2 cellular contexts compared by ENCODE assay signal in the genomic region with DNA sequence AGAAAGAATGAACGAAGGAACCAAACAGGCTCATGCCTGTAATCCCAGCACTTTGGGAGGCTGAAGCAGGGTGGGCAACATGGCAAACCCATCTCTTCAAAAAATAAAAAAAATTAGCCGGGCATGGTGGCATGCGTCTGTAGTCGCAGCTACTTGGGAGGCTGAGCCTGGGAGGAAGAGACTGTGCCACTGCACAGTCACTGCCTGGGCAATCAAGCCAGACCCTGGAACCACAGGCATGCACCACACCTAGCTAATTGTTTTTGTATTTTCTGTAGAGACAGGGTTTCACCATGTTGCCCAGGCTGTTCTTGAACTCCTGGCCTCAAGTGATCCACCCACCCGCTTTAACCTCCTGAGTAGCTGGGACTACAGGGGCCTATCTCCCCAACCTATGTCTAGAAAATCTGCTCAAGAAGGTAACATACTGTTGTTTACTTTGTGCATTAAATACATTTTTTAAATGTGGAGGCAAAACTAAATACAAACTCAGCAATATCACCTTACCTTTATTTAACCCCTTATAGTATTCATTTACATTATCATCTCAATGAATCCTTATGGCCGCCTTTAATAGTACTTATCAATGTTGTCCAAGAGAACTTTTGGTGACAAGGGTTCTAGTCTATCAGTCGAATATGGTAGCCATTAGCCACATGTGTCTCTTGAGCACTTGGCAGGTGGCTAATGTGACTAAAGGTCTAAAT.
A peak's percentile ranks its signal among the peaks of the same experiment; 100 is the strongest.
TF ChIP-seq lines count a peak whose summit lies in the region.

No MANE protein-coding gene starts in this region.

TF ChIP-seq in IMR-90, 13 proteins besides CTCF, POLR2A, EP300 and RAD21:
- no peak for TF ChIP-seq RCOR1 (IDR thresholded peaks at IDR 0.05; ENCODE audit: insufficient replicate concordance, low read length)
- TF ChIP-seq, protein P1, sequence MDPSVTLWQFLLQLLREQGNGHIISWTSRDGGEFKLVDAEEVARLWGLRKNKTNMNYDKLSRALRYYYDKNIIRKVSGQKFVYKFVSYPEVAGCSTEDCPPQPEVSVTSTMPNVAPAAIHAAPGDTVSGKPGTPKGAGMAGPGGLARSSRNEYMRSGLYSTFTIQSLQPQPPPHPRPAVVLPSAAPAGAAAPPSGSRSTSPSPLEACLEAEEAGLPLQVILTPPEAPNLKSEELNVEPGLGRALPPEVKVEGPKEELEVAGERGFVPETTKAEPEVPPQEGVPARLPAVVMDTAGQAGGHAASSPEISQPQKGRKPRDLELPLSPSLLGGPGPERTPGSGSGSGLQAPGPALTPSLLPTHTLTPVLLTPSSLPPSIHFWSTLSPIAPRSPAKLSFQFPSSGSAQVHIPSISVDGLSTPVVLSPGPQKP (IDR thresholded peaks at IDR 0.05; ENCODE audit: borderline replicate concordance, low read depth, low read length) = no peak
- TF ChIP-seq NFE2L2 (IDR thresholded peaks at IDR 0.05; ENCODE audit: low read depth, low read length) = no peak
- TF ChIP-seq MAZ (IDR thresholded peaks at IDR 0.05; ENCODE audit: borderline replicate concordance, low read depth, low read length) = no peak
- no peak for TF ChIP-seq RFX5 (IDR thresholded peaks at IDR 0.05; ENCODE audit: low read depth, low read length)
- TF ChIP-seq, protein P2, sequence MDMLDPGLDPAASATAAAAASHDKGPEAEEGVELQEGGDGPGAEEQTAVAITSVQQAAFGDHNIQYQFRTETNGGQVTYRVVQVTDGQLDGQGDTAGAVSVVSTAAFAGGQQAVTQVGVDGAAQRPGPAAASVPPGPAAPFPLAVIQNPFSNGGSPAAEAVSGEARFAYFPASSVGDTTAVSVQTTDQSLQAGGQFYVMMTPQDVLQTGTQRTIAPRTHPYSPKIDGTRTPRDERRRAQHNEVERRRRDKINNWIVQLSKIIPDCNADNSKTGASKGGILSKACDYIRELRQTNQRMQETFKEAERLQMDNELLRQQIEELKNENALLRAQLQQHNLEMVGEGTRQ (IDR thresholded peaks at IDR 0.05; ENCODE audit: low read depth, low read length) = no peak
- TF ChIP-seq BHLHE40 (IDR thresholded peaks at IDR 0.05; ENCODE audit: low read depth, low read length) = no peak
- TF ChIP-seq MXI1 (IDR thresholded peaks at IDR 0.05; ENCODE audit: borderline replicate concordance, low read depth, low read length) = no peak
- no peak for TF ChIP-seq MAFK (IDR thresholded peaks at IDR 0.05; ENCODE audit: low read depth, low read length)
- TF ChIP-seq CHD1 (IDR thresholded peaks at IDR 0.05; ENCODE audit: low read depth, low read length) = no peak
- TF ChIP-seq CEBPB (IDR thresholded peaks at IDR 0.05; ENCODE audit: low read depth, low read length) = no peak
- TF ChIP-seq FOS (IDR thresholded peaks at IDR 0.05; ENCODE audit: low read depth, low read length) = no peak
- TF ChIP-seq SMC3 (IDR thresholded peaks at IDR 0.05; ENCODE audit: low read depth, low read length) = no peak

TF ChIP-seq in K562, 482 proteins besides CTCF, POLR2A, EP300 and RAD21 (continues in another document):
- TF ChIP-seq SRSF9 (IDR thresholded peaks at IDR 0.05; ENCODE audit: borderline replicate concordance, low read depth, low read length) (no peak), SRSF3 (IDR thresholded peaks at IDR 0.05; ENCODE audit: insufficient read depth, low read length) (no peak), POLR2AphosphoS2 (IDR thresholded peaks at IDR 0.05; ENCODE audit: low read length) (no peak), PML (IDR thresholded peaks at IDR 0.05; ENCODE audit: low read length) (no peak), KLF1 (tag; IDR thresholded peaks at IDR 0.05) (no peak), GATAD2B (IDR thresholded peaks at IDR 0.05; ENCODE audit: borderline replicate concordance) (no peak), LCOR (CRISPR knock-in tag; IDR thresholded peaks at IDR 0.05) (no peak), BHLHE40 (IDR thresholded peaks at IDR 0.05; ENCODE audit: low read length) (no peak), ZSCAN29 (IDR thresholded peaks at IDR 0.05) (no peak), BRD9 (IDR thresholded peaks at IDR 0.05; ENCODE audit: low read depth, partially characterized antibody) (no peak), RNF2 (IDR thresholded peaks at IDR 0.05) (no peak), NCOR1 (IDR thresholded peaks at IDR 0.05) (no peak), MCM2 (IDR thresholded peaks at IDR 0.05; ENCODE audit: low read depth) (no peak), SRSF1 (IDR thresholded peaks at IDR 0.05; ENCODE audit: low read depth, low read length) (no peak), TEAD1 (CRISPR knock-in tag; IDR thresholded peaks at IDR 0.05) (no peak), FOXM1 (IDR thresholded peaks at IDR 0.05; ENCODE audit: low read depth) (no peak), FOXM1 (CRISPR knock-in tag; IDR thresholded peaks at IDR 0.05; ENCODE audit: low read depth) (no peak), MAFG (tag; conservative IDR thresholded peaks at IDR 0.05) (0 out of 2 replicates have a peak, but pooled peaks have one; percentile 14), TSC22D4 (tag; IDR thresholded peaks at IDR 0.05) (no peak), RBFOX2 (IDR thresholded peaks at IDR 0.05; ENCODE audit: low read depth, low read length) (peak; percentile 39; the same call in 1 of the 2 replicates), XRCC5 (IDR thresholded peaks at IDR 0.05; ENCODE audit: low read depth, low read length) (no peak), POLR2AphosphoS5 (IDR thresholded peaks at IDR 0.05; ENCODE audit: control insufficient read depth, insufficient read depth, low read depth, low read length) (peak; percentile 43; the same call in 1 of the 2 replicates), ZNF124 (CRISPR knock-in tag; IDR thresholded peaks at IDR 0.05) (no peak), C11orf30 (IDR thresholded peaks at IDR 0.05; ENCODE audit: low read depth) (peak; percentile 50; the same call in 1 of the 2 replicates), KDM5B (IDR thresholded peaks at IDR 0.05; ENCODE audit: insufficient replicate concordance, low read depth, low read length) (peak; percentile 12), RBM17 (IDR thresholded peaks at IDR 0.05; ENCODE audit: borderline replicate concordance, low read depth, low read length) (no peak), NFIX (CRISPR knock-in tag; IDR thresholded peaks at IDR 0.05; ENCODE audit: low read depth) (no peak), SUPT5H (IDR thresholded peaks at IDR 0.05) (0 out of 2 replicates have a peak, but pooled peaks have one; percentile 22), CEBPB (tag; IDR thresholded peaks at IDR 0.05) (no peak), ZNF140 (CRISPR knock-in tag; IDR thresholded peaks at IDR 0.05) (no peak), FOSL1 (tag; conservative IDR thresholded peaks at IDR 0.05) (no peak)
- TF ChIP-seq, protein P3, sequence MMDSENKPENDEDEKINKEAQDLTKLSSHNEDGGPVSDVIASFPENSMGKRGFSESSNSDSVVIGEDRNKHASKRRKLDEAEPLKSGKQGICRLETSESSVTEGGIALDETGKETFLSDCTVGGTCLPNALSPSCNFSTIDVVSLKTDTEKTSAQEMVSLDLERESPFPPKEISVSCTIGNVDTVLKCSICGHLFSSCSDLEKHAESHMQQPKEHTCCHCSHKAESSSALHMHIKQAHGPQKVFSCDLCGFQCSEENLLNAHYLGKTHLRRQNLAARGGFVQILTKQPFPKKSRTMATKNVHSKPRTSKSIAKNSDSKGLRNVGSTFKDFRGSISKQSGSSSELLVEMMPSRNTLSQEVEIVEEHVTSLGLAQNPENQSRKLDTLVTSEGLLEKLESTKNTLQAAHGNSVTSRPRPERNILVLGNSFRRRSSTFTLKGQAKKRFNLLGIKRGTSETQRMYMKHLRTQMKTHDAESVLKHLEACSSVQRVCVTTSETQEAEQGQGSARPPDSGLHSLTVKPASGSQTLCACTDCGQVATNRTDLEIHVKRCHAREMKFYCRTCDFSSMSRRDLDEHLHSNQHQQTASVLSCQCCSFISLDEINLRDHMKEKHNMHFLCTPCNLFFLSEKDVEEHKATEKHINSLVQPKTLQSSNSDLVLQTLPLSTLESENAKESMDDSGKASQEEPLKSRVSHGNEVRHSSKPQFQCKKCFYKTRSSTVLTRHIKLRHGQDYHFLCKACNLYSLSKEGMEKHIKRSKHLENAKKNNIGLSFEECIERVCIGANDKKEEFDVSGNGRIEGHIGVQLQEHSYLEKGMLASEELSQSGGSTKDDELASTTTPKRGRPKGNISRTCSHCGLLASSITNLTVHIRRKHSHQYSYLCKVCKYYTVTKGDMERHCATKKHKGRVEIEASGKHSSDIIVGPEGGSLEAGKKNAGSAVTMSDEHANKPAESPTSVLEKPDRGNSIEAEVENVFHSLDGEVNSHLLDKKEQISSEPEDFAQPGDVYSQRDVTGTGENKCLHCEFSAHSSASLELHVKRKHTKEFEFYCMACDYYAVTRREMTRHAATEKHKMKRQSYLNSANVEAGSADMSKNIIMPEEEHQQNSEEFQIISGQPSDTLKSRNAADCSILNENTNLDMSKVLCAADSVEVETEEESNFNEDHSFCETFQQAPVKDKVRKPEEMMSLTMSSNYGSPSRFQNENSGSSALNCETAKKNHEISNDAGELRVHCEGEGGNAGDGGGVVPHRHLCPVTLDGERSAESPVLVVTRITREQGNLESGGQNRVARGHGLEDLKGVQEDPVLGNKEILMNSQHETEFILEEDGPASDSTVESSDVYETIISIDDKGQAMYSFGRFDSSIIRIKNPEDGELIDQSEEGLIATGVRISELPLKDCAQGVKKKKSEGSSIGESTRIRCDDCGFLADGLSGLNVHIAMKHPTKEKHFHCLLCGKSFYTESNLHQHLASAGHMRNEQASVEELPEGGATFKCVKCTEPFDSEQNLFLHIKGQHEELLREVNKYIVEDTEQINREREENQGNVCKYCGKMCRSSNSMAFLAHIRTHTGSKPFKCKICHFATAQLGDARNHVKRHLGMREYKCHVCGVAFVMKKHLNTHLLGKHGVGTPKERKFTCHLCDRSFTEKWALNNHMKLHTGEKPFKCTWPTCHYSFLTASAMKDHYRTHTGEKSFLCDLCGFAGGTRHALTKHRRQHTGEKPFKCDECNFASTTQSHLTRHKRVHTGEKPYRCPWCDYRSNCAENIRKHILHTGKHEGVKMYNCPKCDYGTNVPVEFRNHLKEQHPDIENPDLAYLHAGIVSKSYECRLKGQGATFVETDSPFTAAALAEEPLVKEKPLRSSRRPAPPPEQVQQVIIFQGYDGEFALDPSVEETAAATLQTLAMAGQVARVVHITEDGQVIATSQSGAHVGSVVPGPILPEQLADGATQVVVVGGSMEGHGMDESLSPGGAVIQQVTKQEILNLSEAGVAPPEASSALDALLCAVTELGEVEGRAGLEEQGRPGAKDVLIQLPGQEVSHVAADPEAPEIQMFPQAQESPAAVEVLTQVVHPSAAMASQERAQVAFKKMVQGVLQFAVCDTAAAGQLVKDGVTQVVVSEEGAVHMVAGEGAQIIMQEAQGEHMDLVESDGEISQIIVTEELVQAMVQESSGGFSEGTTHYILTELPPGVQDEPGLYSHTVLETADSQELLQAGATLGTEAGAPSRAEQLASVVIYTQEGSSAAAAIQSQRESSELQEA (IDR thresholded peaks at IDR 0.05; ENCODE audit: low read depth) = no peak
- TF ChIP-seq, protein P4, sequence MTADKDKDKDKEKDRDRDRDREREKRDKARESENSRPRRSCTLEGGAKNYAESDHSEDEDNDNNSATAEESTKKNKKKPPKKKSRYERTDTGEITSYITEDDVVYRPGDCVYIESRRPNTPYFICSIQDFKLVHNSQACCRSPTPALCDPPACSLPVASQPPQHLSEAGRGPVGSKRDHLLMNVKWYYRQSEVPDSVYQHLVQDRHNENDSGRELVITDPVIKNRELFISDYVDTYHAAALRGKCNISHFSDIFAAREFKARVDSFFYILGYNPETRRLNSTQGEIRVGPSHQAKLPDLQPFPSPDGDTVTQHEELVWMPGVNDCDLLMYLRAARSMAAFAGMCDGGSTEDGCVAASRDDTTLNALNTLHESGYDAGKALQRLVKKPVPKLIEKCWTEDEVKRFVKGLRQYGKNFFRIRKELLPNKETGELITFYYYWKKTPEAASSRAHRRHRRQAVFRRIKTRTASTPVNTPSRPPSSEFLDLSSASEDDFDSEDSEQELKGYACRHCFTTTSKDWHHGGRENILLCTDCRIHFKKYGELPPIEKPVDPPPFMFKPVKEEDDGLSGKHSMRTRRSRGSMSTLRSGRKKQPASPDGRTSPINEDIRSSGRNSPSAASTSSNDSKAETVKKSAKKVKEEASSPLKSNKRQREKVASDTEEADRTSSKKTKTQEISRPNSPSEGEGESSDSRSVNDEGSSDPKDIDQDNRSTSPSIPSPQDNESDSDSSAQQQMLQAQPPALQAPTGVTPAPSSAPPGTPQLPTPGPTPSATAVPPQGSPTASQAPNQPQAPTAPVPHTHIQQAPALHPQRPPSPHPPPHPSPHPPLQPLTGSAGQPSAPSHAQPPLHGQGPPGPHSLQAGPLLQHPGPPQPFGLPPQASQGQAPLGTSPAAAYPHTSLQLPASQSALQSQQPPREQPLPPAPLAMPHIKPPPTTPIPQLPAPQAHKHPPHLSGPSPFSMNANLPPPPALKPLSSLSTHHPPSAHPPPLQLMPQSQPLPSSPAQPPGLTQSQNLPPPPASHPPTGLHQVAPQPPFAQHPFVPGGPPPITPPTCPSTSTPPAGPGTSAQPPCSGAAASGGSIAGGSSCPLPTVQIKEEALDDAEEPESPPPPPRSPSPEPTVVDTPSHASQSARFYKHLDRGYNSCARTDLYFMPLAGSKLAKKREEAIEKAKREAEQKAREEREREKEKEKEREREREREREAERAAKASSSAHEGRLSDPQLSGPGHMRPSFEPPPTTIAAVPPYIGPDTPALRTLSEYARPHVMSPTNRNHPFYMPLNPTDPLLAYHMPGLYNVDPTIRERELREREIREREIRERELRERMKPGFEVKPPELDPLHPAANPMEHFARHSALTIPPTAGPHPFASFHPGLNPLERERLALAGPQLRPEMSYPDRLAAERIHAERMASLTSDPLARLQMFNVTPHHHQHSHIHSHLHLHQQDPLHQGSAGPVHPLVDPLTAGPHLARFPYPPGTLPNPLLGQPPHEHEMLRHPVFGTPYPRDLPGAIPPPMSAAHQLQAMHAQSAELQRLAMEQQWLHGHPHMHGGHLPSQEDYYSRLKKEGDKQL (CRISPR knock-in tag; IDR thresholded peaks at IDR 0.05; ENCODE audit: borderline replicate concordance) = no peak
- TF ChIP-seq, protein P5, sequence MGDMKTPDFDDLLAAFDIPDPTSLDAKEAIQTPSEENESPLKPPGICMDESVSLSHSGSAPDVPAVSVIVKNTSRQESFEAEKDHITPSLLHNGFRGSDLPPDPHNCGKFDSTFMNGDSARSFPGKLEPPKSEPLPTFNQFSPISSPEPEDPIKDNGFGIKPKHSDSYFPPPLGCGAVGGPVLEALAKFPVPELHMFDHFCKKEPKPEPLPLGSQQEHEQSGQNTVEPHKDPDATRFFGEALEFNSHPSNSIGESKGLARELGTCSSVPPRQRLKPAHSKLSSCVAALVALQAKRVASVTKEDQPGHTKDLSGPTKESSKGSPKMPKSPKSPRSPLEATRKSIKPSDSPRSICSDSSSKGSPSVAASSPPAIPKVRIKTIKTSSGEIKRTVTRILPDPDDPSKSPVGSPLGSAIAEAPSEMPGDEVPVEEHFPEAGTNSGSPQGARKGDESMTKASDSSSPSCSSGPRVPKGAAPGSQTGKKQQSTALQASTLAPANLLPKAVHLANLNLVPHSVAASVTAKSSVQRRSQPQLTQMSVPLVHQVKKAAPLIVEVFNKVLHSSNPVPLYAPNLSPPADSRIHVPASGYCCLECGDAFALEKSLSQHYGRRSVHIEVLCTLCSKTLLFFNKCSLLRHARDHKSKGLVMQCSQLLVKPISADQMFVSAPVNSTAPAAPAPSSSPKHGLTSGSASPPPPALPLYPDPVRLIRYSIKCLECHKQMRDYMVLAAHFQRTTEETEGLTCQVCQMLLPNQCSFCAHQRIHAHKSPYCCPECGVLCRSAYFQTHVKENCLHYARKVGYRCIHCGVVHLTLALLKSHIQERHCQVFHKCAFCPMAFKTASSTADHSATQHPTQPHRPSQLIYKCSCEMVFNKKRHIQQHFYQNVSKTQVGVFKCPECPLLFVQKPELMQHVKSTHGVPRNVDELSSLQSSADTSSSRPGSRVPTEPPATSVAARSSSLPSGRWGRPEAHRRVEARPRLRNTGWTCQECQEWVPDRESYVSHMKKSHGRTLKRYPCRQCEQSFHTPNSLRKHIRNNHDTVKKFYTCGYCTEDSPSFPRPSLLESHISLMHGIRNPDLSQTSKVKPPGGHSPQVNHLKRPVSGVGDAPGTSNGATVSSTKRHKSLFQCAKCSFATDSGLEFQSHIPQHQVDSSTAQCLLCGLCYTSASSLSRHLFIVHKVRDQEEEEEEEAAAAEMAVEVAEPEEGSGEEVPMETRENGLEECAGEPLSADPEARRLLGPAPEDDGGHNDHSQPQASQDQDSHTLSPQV (IDR thresholded peaks at IDR 0.05) = no peak
